In the genomic region with DNA sequence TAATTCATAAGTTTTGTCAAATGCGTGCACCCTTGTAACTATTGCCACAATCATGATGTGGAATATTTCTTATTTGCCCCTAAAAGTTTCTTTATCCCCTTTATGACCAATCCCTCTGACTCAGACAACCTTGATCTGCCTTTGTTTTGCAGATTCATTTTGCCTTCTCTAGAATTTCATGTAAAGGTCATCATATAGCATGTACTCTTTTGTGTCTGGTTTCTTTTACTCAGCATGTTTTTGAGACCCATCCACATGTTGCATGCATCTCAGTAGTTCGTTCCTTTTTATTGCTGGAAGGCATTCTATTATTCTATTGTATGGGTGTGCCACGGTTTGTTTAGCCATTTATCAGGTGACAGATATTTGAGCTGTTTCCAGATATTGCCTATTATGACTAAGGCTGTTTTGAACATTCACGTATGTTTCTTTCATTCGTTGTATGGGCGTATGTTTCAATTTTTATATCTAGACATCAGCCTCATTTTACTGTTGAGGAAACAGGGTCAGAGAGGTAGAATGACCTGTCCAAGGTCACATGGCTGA, we compare ENCODE assay signal across 20 cellular contexts.
DNase-seq lines count a peak whose midpoint lies in the region; ATAC-seq, FAIRE-seq and TF ChIP-seq lines count a peak whose summit lies in the region.
"Had no signal": no experiment of that assay in that cellular context is flagged by ENCODE, and none has a peak within 500 bp of the region (broad histone marks: within the 10 kb centered on the region; RNA-seq: fewer than 3 reads in every experiment).

No MANE protein-coding gene starts in this region.

- DNase-seq in GM23248 (no peak), NCI-H146 treated with DMSO at 0.1 percent for 48 hours (lab: John Stamatoyannopoulos, UW; ENCODE audit: unreplicated experiment) (peak; percentile 27), bronchial epithelial cell (ENCODE audit: low read depth) (peak; percentile 29), lung microvascular endothelial cell (ENCODE audit: low read depth in 2 of 2) (peak; percentile 23 to 59), SKM-1 treated with dmso at 0.1 percent for 144 hours (lab: John Stamatoyannopoulos, UW; ENCODE audit: unreplicated experiment) (no peak)
- no peak for DNase-seq in stimulated activated CD4-positive, alpha-beta T cell treated with anti-CD3 and anti-CD28 coated beads, Interleukin-4, amount 100 ng/mL, for 24 hours
- DNase-seq: Calu3; CD8-positive, alpha-beta T cell; NCI-H1417 treated with DMSO at 0.1 percent for 48 hours; NCI-H2029; NCI-H2171; NCI-H526 treated with DMSO at 0.1 percent for 48 hours; PC-9 had no signal

- peaks cover 91% of the 10 kb centered on the region for H3F3A ChIP-seq in GM23248 (ENCODE audit: insufficient read depth)

- in situ Hi-C loops in GM23248 (cut with MboI): no loop called here

- no peak overlapping the region for H3K9ac ChIP-seq in GM23248
- H3K9ac ChIP-seq: BLaER1 treated with 17β-estradiol and CSF1 and Interleukin-3, amounts not matched to agents 10 nM and 100 nM; KMS-11 had no signal

- no peak overlapping the region for H3K4me2 ChIP-seq in GM23248 (ENCODE audit: unreplicated experiment)
- H3K4me2 ChIP-seq: A549, KMS-11, PC-9 had no signal

- ATAC-seq in GM18502 (IDR thresholded peaks at IDR 0.05; ENCODE audit: poor library complexity, unreplicated experiment): no peak
- ATAC-seq: A549; CD8-positive, alpha-beta T cell had no signal

- H3K36me3 ChIP-seq in GM23248 (ENCODE audit: low read depth) (peaks cover 43% of the 10 kb centered on the region), bronchial epithelial cell (ENCODE audit: control insufficient read depth, insufficient read depth, low read length) (no peaks in the 10 kb centered on the region)
- H3K36me3 ChIP-seq: BLaER1 treated with 17β-estradiol and CSF1 and Interleukin-3, amounts not matched to agents 10 nM and 100 nM had no signal

- no peak overlapping the region for H3K4me3 ChIP-seq in GM23248
- H3K4me3 ChIP-seq in bronchial epithelial cell (ENCODE audit: low read depth, low read length): no peak overlapping the region
- H3K4me3 ChIP-seq: A549; BLaER1 treated with 17β-estradiol and CSF1 and Interleukin-3, amounts not matched to agents 10 nM and 100 nM; PC-9 had no signal

- no peaks in the 10 kb centered on the region for H3K9me3 ChIP-seq in GM23248 (ENCODE audit: low read depth)
- H3K9me3 ChIP-seq: A549; BLaER1 treated with 17β-estradiol and CSF1 and Interleukin-3, amounts not matched to agents 10 nM and 100 nM had no signal

- WGBS in GM23248 (ENCODE audit: low coverage in 1 of 2, low lambda C conversion rate in 2 of 2, missing lambda C conversion rate in 2 of 2), 2 experiments: 87 to 91% methylated on average over 6 of the region's 6 CpGs

- no peaks in the 10 kb centered on the region for H4K20me1 ChIP-seq in GM23248 (ENCODE audit: insufficient read depth)
- H4K20me1 ChIP-seq: BLaER1 treated with 17β-estradiol and CSF1 and Interleukin-3, amounts not matched to agents 10 nM and 100 nM had no signal

- no peak for TF ChIP-seq CTCF in bronchial epithelial cell (IDR thresholded peaks at IDR 0.05; ENCODE audit: insufficient read depth, low read length, severe bottlenecking)

- peak overlapping the region; percentile 90 for H3K27ac ChIP-seq in GM23248
- H3K27ac ChIP-seq: A549; BLaER1 treated with 17β-estradiol and CSF1 and Interleukin-3, amounts not matched to agents 10 nM and 100 nM; KMS-11; PC-9 had no signal

- peaks cover 87% of the 10 kb centered on the region for H3K79me2 ChIP-seq in GM23248 (ENCODE audit: insufficient read depth)

- H3K9me2 ChIP-seq in GM23248 (ENCODE audit: insufficient read depth): no peaks in the 10 kb centered on the region

- no peak overlapping the region for H2AFZ ChIP-seq in GM23248
- H2AFZ ChIP-seq: PC-9 had no signal

- no peak for FAIRE-seq in bronchial epithelial cell (lab: Jason Lieb, UNC)
- FAIRE-seq: A549, GM12891, GM18507, H1 had no signal

- no peaks in the 10 kb centered on the region for H3K27me3 ChIP-seq in GM23248 (replicated peaks; ENCODE audit: insufficient read depth)
- H3K27me3 ChIP-seq in bronchial epithelial cell (ENCODE audit: control insufficient read depth, insufficient read depth, low read length): no peaks in the 10 kb centered on the region
- H3K27me3 ChIP-seq: BLaER1 treated with 17β-estradiol and CSF1 and Interleukin-3, amounts not matched to agents 10 nM and 100 nM had no signal

- peaks cover 59% of the 10 kb centered on the region for H3K4me1 ChIP-seq in GM23248 (ENCODE audit: insufficient read depth)

Comparison
In these comparisons a context has a peak if more than half of its experiments do, and no peak if none do; other contexts are left out.
1. DNase-seq: peak in NCI-H146 treated with DMSO at 0.1 percent for 48 hours (single experiment), bronchial epithelial cell (single experiment) and lung microvascular endothelial cell (2 of 2); none in GM23248 (single experiment), stimulated activated CD4-positive, alpha-beta T cell treated with anti-CD3 and anti-CD28 coated beads, Interleukin-4, amount 100 ng/mL, for 24 hours (single experiment) and SKM-1 treated with dmso at 0.1 percent for 144 hours (single experiment).